In genomic region chr14:41423503-41423902, GRCh38 we compare ENCODE assay signal across 25 cellular contexts.
"Had no signal": no experiment of that assay in that cellular context is flagged by ENCODE, and none has a peak within 500 bp of the region (broad histone marks: within the 10 kb centered on the region; RNA-seq: fewer than 3 reads in every experiment).

No MANE protein-coding gene starts in this region.

- ATAC-seq: left colon; left lung; lower lobe of right lung; naive thymus-derived CD8-positive, alpha-beta T cell; pancreas; right cardiac atrium; sciatic nerve; stimulated activated memory B cell treated with anti-CD40 and anti-IgM and Interleukin-4, amounts not matched to agents 10 μg/mL and 1 μg/mL and 100 μg/mL, for 72 hours; stimulated activated naive CD8-positive, alpha-beta T cell treated with anti-CD3 and anti-CD28 coated beads, Interleukin-15, amount 100 ng/mL, for 72 hours had no signal

- H3K36me3 ChIP-seq: left lung, lower lobe of right lung, pancreas, prostate gland, spleen, tibial nerve, vagina had no signal

- H3K4me3 ChIP-seq: left lung, lower lobe of right lung, pancreas, prostate gland, spleen, tibial nerve, vagina had no signal

- H3K27ac ChIP-seq: left lung, lower lobe of right lung, pancreas, prostate gland, spleen, tibial nerve, vagina had no signal

- DNase-seq: kidney; left colon; left lung; lower lobe of right lung; mammary epithelial cell; mesenchymal stem cell; naive thymus-derived CD8-positive, alpha-beta T cell; nucleus accumbens; pancreas; posterior cingulate gyrus; retina; right cardiac atrium; small intestine; spleen; stimulated activated CD4-positive, alpha-beta T cell treated with anti-CD3 and anti-CD28 coated beads, Interleukin-2, amount 100 ng/mL, for 48 hours; stimulated activated CD4-positive, alpha-beta T cell treated with anti-CD3 and anti-CD28 coated beads, Interleukin-4, amount 100 ng/mL, for 4 hours; stimulated activated CD8-positive, alpha-beta memory T cell treated with anti-CD3 and anti-CD28 coated beads, Interleukin-4, amount 100 ng/mL, for 48 hours; stimulated activated naive CD4-positive, alpha-beta T cell treated with Interleukin-2 at 50 U/mL for 16 hours; stimulated activated naive CD8-positive, alpha-beta T cell treated with anti-CD3 and anti-CD28 coated beads, Interleukin-15, amount 100 ng/mL, for 72 hours; substantia nigra had no signal

- H3K27me3 ChIP-seq: left lung, pancreas, spleen, tibial nerve, vagina had no signal

- H3K4me1 ChIP-seq: left lung, lower lobe of right lung, pancreas, prostate gland, spleen, tibial nerve, vagina had no signal

- H3K9me3 ChIP-seq: left lung, lower lobe of right lung, pancreas, prostate gland, tibial nerve, vagina had no signal
